ENCODE assay signal across 25 cellular contexts in the genomic region with DNA sequence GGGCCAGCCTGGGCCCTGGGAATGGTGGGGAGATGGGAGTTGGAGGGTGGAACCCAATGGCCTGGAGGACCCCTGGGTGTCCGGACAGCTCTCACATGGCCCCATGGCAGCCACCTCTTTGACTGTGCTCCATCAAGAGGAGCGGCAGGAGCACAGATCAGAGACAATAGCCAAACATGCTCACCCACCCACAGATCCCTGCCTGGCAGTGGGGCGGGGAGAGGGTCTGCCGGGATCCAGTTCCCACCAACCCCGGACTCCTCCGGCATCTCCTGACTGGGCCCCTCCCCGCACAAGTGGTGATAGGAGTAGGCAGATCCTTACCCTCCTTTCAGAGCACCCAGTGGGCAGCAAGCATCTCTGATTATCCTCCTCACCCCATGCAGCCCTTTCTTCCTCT. TPM values are rescaled to one million over a fixed set of nuclear protein-coding genes. Genes with fewer than 3 reads are reported as not detected.
DNase-seq lines count a peak whose midpoint lies in the region; ATAC-seq and TF ChIP-seq lines count a peak whose summit lies in the region.
"Had no signal": no experiment of that assay in that cellular context is flagged by ENCODE, and none has a peak within 500 bp of the region (broad histone marks: within the 10 kb centered on the region; RNA-seq: fewer than 3 reads in every experiment).

No MANE protein-coding gene starts in this region.

- H3K14ac ChIP-seq in neuronal stem cell (ENCODE audit: low read length), result no peak overlapping the region

- H3K4me3 ChIP-seq in right atrium auricular region, result no peak overlapping the region
- no peak overlapping the region for H3K4me3 ChIP-seq in neuronal stem cell (ENCODE audit: low read length in 2 of 2)
- no peak overlapping the region for H3K4me3 ChIP-seq in aorta (ENCODE audit: low read length in 2 of 2)
- H3K4me3 ChIP-seq: BLaER1, SJCRH30 had no signal

- ATAC-seq in Right ventricle myocardium inferior (no peak), aorta (ENCODE audit: low FRiP score) (no peak)
- ATAC-seq: Panc1 had no signal

- no peak overlapping the region for H4K8ac ChIP-seq in neuronal stem cell (ENCODE audit: low read depth, low read length)

- no peak overlapping the region for H3K4ac ChIP-seq in neuronal stem cell (ENCODE audit: low read length)

- no CpG with 5 or more reads among the region's 7 CpGs for WGBS in neuronal stem cell (ENCODE audit: extremely low coverage in 2 of 2, insufficient read length in 2 of 2, insufficient replicate concordance in 1 of 2), 2 donors
- 90 to 94% methylated on average over 7 of the region's 7 CpGs for WGBS in aorta, 2 donors

- H3K36me3 ChIP-seq in right atrium auricular region (no peaks in the 10 kb centered on the region), neuronal stem cell (replicated peaks in 1 of 2; ENCODE audit: control insufficient read depth in 2 of 2, insufficient read depth in 2 of 2, low read length in 2 of 2) (no peaks in the 10 kb centered on the region), aorta (ENCODE audit: control insufficient read depth in 1 of 2, insufficient read depth in 2 of 2, low read length in 1 of 2) (no peaks in the 10 kb centered on the region)
- H3K36me3 ChIP-seq: BLaER1, SJCRH30 had no signal

- H2BK120ac ChIP-seq in neuronal stem cell (ENCODE audit: low read depth, low read length), result no peak overlapping the region

- no peak overlapping the region for H3K9ac ChIP-seq in neuronal stem cell (ENCODE audit: low read depth, low read length, poor library complexity)
- H3K9ac ChIP-seq: BLaER1 had no signal

- intact Hi-C loops in cardiac septum (cut with DNase I), result loop anchor here (5.0 kb wide), 1 partner anchor 37 kb away; no protein-coding TSS in a partner anchor
- intact Hi-C loops in Right ventricle myocardium inferior (cut with DNase I), result loop anchor here (2.0 kb wide), 2 partner anchors 33 to 51 kb away; a partner anchor contains a TSS
- intact Hi-C loops in aorta (cut with DNase I), result no loop called here

- H3K27me3 ChIP-seq in right atrium auricular region, result no peaks in the 10 kb centered on the region
- peaks cover 0 to 26% (median 0%) of the 10 kb centered on the region in 3 experiments for H3K27me3 ChIP-seq in neuronal stem cell (ENCODE audit: control insufficient read depth in 3 of 3, insufficient read depth in 3 of 3, low read depth in 1 of 3, low read length in 3 of 3)
- H3K27me3 ChIP-seq in aorta (ENCODE audit: control insufficient read depth in 1 of 2, insufficient read depth in 2 of 2, low read length in 1 of 2), result no peaks in the 10 kb centered on the region
- H3K27me3 ChIP-seq: BLaER1, SJCRH30 had no signal

- H3K23ac ChIP-seq in neuronal stem cell (ENCODE audit: low read depth, low read length, poor library complexity), result no peak overlapping the region

- H2BK5ac ChIP-seq in neuronal stem cell (ENCODE audit: low read length), result peak overlapping the region; percentile 16

- peak overlapping the region; percentile 9 for H3K18ac ChIP-seq in neuronal stem cell (ENCODE audit: low read length)

- no peak overlapping the region for H4K91ac ChIP-seq in neuronal stem cell (ENCODE audit: low read depth, low read length, poor library complexity)

- H2AK5ac ChIP-seq in neuronal stem cell (ENCODE audit: low read depth, low read length), result peak overlapping the region; percentile 20

- no peaks in the 10 kb centered on the region for H3K79me1 ChIP-seq in neuronal stem cell (ENCODE audit: low read depth, low read length)

- TF ChIP-seq CTCF in right atrium auricular region (IDR thresholded peaks at IDR 0.05), result no peak

- peaks cover 0 to 31% of the 10 kb centered on the region in 2 donors for H3K4me1 ChIP-seq in right atrium auricular region
- peaks cover 0 to 6% of the 10 kb centered on the region in 2 donors for H3K4me1 ChIP-seq in neuronal stem cell (ENCODE audit: control insufficient read depth in 2 of 2, insufficient read depth in 1 of 2, low read depth in 1 of 2, low read length in 2 of 2)
- H3K4me1 ChIP-seq in aorta (ENCODE audit: control insufficient read depth in 1 of 2, insufficient read depth in 2 of 2, low read length in 2 of 2), result no peaks in the 10 kb centered on the region

- H3K4me2 ChIP-seq in neuronal stem cell (ENCODE audit: insufficient read depth, low read length, poor library complexity, severe bottlenecking), result no peak overlapping the region
- H3K4me2 ChIP-seq: BLaER1 had no signal

- H3K9me3 ChIP-seq in right atrium auricular region (no peaks in the 10 kb centered on the region), neuronal stem cell (replicated peaks in 1 of 2; ENCODE audit: control insufficient read depth in 2 of 2, insufficient read depth in 1 of 2, low read depth in 1 of 2, low read length in 2 of 2) (no peaks in the 10 kb centered on the region), aorta (ENCODE audit: control insufficient read depth, low read length) (no peaks in the 10 kb centered on the region)
- H3K9me3 ChIP-seq: BLaER1, SJCRH30 had no signal

- H2BK12ac ChIP-seq in neuronal stem cell (ENCODE audit: low read length), result no peak overlapping the region

- no peak overlapping the region for H2AFZ ChIP-seq in neuronal stem cell (ENCODE audit: low read length)

- no peak overlapping the region for H2BK15ac ChIP-seq in neuronal stem cell (ENCODE audit: low read length)

- DNase-seq in cardiac septum (ENCODE audit: low spot score) (peak; percentile 69), Right ventricle myocardium inferior (ENCODE audit: missing footprints) (no peak), right atrium auricular region (ENCODE audit: low spot score) (no peak), neuronal stem cell (ENCODE audit: low spot score) (no peak), aorta (peak; percentile 35 to 59), SKM-1 treated with dmso at 0.1 percent for 144 hours (lab: John Stamatoyannopoulos, UW; ENCODE audit: unreplicated experiment) (no peak), NCI-H2107 treated with DMSO at 0.1 percent for 48 hours (lab: John Stamatoyannopoulos, UW; ENCODE audit: unreplicated experiment) (no peak)
- DNase-seq in activated T-cell treated with anti-CD3 and anti-CD28 coated beads, Interleukin-2, amount 50 U/mL, for 1 hour, result no peak
- DNase-seq: ACHN; CD4-positive, alpha-beta T cell; COR-L47; DMS 273 treated with DMSO at 0.1 percent for 48 hours; DMS79 treated with DMSO at 0.1 percent for 48 hours; HFFc6; KBM-7; NCI-H1092 treated with DMSO at 0.1 percent for 48 hours; NCI-H1436 treated with DMSO at 0.1 percent for 48 hours; NCI-H1930; NCI-H226; NCI-H510A treated with DMSO at 0.1 percent for 48 hours; NCI-H82; SJCRH30 had no signal

- H3K27ac ChIP-seq in right atrium auricular region (peak overlapping the region; percentile 71 to 80), neuronal stem cell (replicated peaks; ENCODE audit: low read length) (no peak overlapping the region), aorta (ENCODE audit: low read depth in 1 of 2, low read length in 2 of 2) (no peak overlapping the region)
- H3K27ac ChIP-seq: 22Rv1, BLaER1, SJCRH30 had no signal

RNA-seq across cellular contexts. Expression of a gene that starts 31.9 kb away (rescaled TPM):
- 38.4 TPM for total RNA-seq in cardiac septum
- 43.1 TPM for total RNA-seq in Right ventricle myocardium inferior
- total RNA-seq in right atrium auricular region, result 10 to 100 TPM; 40.4 to 42.7 TPM
- polyA plus RNA-seq in neuronal stem cell (2013, experiment 1 of 2), result 52.5 TPM
- 51.4 TPM for polyA plus RNA-seq in neuronal stem cell (2013, experiment 2 of 2)
- 10 to 100 TPM; 26.1 to 26.5 TPM for total RNA-seq in aorta
- polyA plus RNA-seq in aorta, result 10 to 100 TPM; 41.8 to 50.2 TPM

RNA-seq across cellular contexts. Expression of a gene that starts 50.5 kb away (rescaled TPM):
- total RNA-seq in cardiac septum (233 TPM), Right ventricle myocardium inferior (242 TPM), right atrium auricular region (100 to 1,000 TPM; 102 to 132 TPM), aorta (100 to 1,000 TPM; 107 to 247 TPM)
- polyA plus RNA-seq in neuronal stem cell (2013, experiment 1 of 2), result 29.0 TPM
- polyA plus RNA-seq in neuronal stem cell (2013, experiment 2 of 2), result 29.1 TPM
- 1 to 10 TPM; 7.6 to 8.0 TPM for polyA plus RNA-seq in aorta

Comparison
In these comparisons a context has a peak if more than half of its experiments do, and no peak if none do; other contexts are left out.
1. DNase-seq: peak in cardiac septum (single experiment) and aorta (2 of 2); none in Right ventricle myocardium inferior (single experiment), right atrium auricular region (single experiment), neuronal stem cell (single experiment), SKM-1 treated with dmso at 0.1 percent for 144 hours (single experiment), activated T-cell treated with anti-CD3 and anti-CD28 coated beads, Interleukin-2, amount 50 U/mL, for 1 hour (single experiment) and NCI-H2107 treated with DMSO at 0.1 percent for 48 hours (single experiment).
2. H3K27ac ChIP-seq: peak in right atrium auricular region (2 of 2); none in neuronal stem cell (single experiment) and aorta (0 of 2).
3. intact Hi-C loops: an anchor here in cardiac septum (5.0 kb wide) and Right ventricle myocardium inferior (2.0 kb wide); none called in aorta.